ENCODE assay signal across 11 cellular contexts in genomic region chr6:33191383-33192104, GRCh38. TPM values are rescaled to one million over a fixed set of nuclear protein-coding genes. Genes with fewer than 3 reads are reported as not detected.
DNase-seq lines count a peak whose midpoint lies in the region; ATAC-seq, FAIRE-seq and TF ChIP-seq lines count a peak whose summit lies in the region.
"Had no signal": no experiment of that assay in that cellular context is flagged by ENCODE, and none has a peak within 500 bp of the region (broad histone marks: within the 10 kb centered on the region; RNA-seq: fewer than 3 reads in every experiment).

No MANE protein-coding gene starts in this region.

- peak overlapping the region; percentile 83 for H3K4me3 Mint-ChIP-seq in CD8-positive, alpha-beta T cell
- H3K4me3 Mint-ChIP-seq: activated naive CD8-positive, alpha-beta T cell treated with anti-CD3 and anti-CD28 coated beads, Interleukin-2, amount 10 ng/mL, durations not matched to agents 7 days and 5 days had no signal

- peaks cover 23% of the 10 kb centered on the region for H3K36me3 ChIP-seq in CD8-positive, alpha-beta T cell (ENCODE audit: insufficient read depth, low read length)
- peaks cover 19% of the 10 kb centered on the region for H3K36me3 ChIP-seq in SJCRH30
- peaks cover 19 to 26% of the 10 kb centered on the region in 2 experiments for H3K36me3 ChIP-seq in HepG2 (replicated peaks in 1 of 2; ENCODE audit: control insufficient read depth in 1 of 2, insufficient read depth in 2 of 2, low read length in 2 of 2)

- no peak for TF ChIP-seq POLR2A in HepG2 (IDR thresholded peaks at IDR 0.05; ENCODE audit: insufficient read depth in 1 of 2, low read depth in 2 of 2, low read length in 2 of 2)

- H3K27me3 ChIP-seq in CD8-positive, alpha-beta T cell (ENCODE audit: insufficient read depth, low read length): peaks cover 4% of the 10 kb centered on the region
- H3K27me3 ChIP-seq in SJCRH30: no peaks in the 10 kb centered on the region
- H3K27me3 ChIP-seq in HepG2 (ENCODE audit: control insufficient read depth in 1 of 2, insufficient read depth in 2 of 2, low read length in 2 of 2): peaks cover 0 to 15% of the 10 kb centered on the region in 2 experiments; a peak in 1 of 5 replicates
- H3K27me3 ChIP-seq: testis had no signal

- DNase-seq in CD8-positive, alpha-beta T cell: no peak
- peak; percentile 68 to 70 for DNase-seq in SJCRH30
- DNase-seq in HepG2 (ENCODE audit: low spot score): no peak
- DNase-seq in NCI-H2227 (lab: John Stamatoyannopoulos, UW; ENCODE audit: unreplicated experiment): no peak
- DNase-seq: activated naive CD8-positive, alpha-beta T cell treated with anti-CD3 and anti-CD28 coated beads, Interleukin-2, amount 10 ng/mL, durations not matched to agents 7 days and 5 days; cortex of kidney; mesenchymal stem cell; NCI-H2081 treated with DMSO at 0.1 percent for 48 hours; testis had no signal

- CTCF ChIA-PET in CD8-positive, alpha-beta T cell (lab: Charles Lee): interaction anchor here (1.0 kb wide), 1 partner anchor 29 kb away, joined by 3 read pairs; no protein-coding TSS in a partner anchor
- CTCF ChIA-PET in HepG2 (lab: Yijun Ruan, JAX; ENCODE audit: low intra/inter-chr PET ratio, low total read pairs): no interaction called here

- H3K4me2 ChIP-seq in HepG2 (ENCODE audit: low read depth, low read length): peak overlapping the region; percentile 66

- TF ChIP-seq EP300 in HepG2 (IDR thresholded peaks at IDR 0.05; ENCODE audit: low read depth in 2 of 2, low read length in 2 of 2) (no peak), HepG2 (CRISPR knock-in tag; IDR thresholded peaks at IDR 0.05; ENCODE audit: borderline replicate concordance) (no peak)

- no peaks in the 10 kb centered on the region; the same call in 1 of the 2 replicates for H4K20me1 ChIP-seq in HepG2 (ENCODE audit: insufficient read depth, low read length)

- peaks cover 14% of the 10 kb centered on the region for H3K4me1 ChIP-seq in CD8-positive, alpha-beta T cell (ENCODE audit: insufficient read depth, low read length)
- H3K4me1 ChIP-seq in SJCRH30 (peaks cover 18% of the 10 kb centered on the region), HepG2 (ENCODE audit: insufficient read depth, low read length) (peaks cover 32% of the 10 kb centered on the region)

- POLR2A ChIA-PET in CD8-positive, alpha-beta T cell (lab: Charles Lee): interaction anchor here (0.7 to 1.0 kb wide), 2 partner anchors 80 to 108 kb away, joined by 3 read pairs; partner anchors contain the start of genes RGL2, RPS18 and VPS52
- POLR2A ChIA-PET in HepG2 (lab: Yijun Ruan, JAX): interaction anchor here (0.8 to 1.6 kb wide), 2 partner anchors 8 to 17 kb away, joined by 4 to 5 read pairs; partner anchors contain the start of gene RING1

- in situ Hi-C loops in HepG2 (cut with HindIII; ENCODE audit: extremely low pct_ligation_motif_present, low pct_unique_long_range_greater_than_20kb): no loop called here

- H3K79me2 ChIP-seq in HepG2 (ENCODE audit: insufficient read depth, low read length): no peaks in the 10 kb centered on the region

- peaks cover 29% of the 10 kb centered on the region for H3K36me3 Mint-ChIP-seq in CD8-positive, alpha-beta T cell

- no peak for TF ChIP-seq RAD21 in HepG2 (CRISPR knock-in tag; IDR thresholded peaks at IDR 0.05)

- peaks cover 25% of the 10 kb centered on the region for H3K27me3 Mint-ChIP-seq in CD8-positive, alpha-beta T cell (ENCODE audit: low read depth)

- H3K9ac ChIP-seq in HepG2 (ENCODE audit: insufficient read depth, low read depth, low read length): no peak overlapping the region

- TF ChIP-seq CTCF in CD8-positive, alpha-beta T cell (IDR thresholded peaks at IDR 0.05): no peak
- TF ChIP-seq CTCF in HepG2 (CRISPR knock-in tag; IDR thresholded peaks at IDR 0.05): no peak

- 28% methylated on average over 8 of the region's 8 CpGs for WGBS in HepG2 (ENCODE audit: low lambda C conversion rate)

- intact Hi-C loops in CD8-positive, alpha-beta T cell (cut with DNase I, micrococcal nuclease): no loop called here
- intact Hi-C loops in HepG2 (cut with micrococcal nuclease; ENCODE audit: unreplicated experiment): no loop called here

- H3K9me3 Mint-ChIP-seq in CD8-positive, alpha-beta T cell: no peaks in the 10 kb centered on the region
- H3K9me3 Mint-ChIP-seq: activated naive CD8-positive, alpha-beta T cell treated with anti-CD3 and anti-CD28 coated beads, Interleukin-2, amount 10 ng/mL, durations not matched to agents 7 days and 5 days had no signal

- H3K4me1 Mint-ChIP-seq in CD8-positive, alpha-beta T cell (ENCODE audit: low read depth): peaks cover 24% of the 10 kb centered on the region

- no peak overlapping the region for H2AFZ ChIP-seq in HepG2 (ENCODE audit: low read length)

- peak overlapping the region; percentile 11 for H3K4me3 ChIP-seq in CD8-positive, alpha-beta T cell (ENCODE audit: low read depth, low read length)
- peak overlapping the region; percentile 14 for H3K4me3 ChIP-seq in SJCRH30
- no peak overlapping the region for H3K4me3 ChIP-seq in HepG2 (replicated peaks in 1 of 3; ENCODE audit: insufficient read depth in 1 of 3, low read depth in 2 of 3, low read length in 3 of 3)

- no peak overlapping the region for H3K27ac Mint-ChIP-seq in CD8-positive, alpha-beta T cell
- H3K27ac Mint-ChIP-seq: activated naive CD8-positive, alpha-beta T cell treated with anti-CD3 and anti-CD28 coated beads, Interleukin-2, amount 10 ng/mL, durations not matched to agents 7 days and 5 days had no signal

- no peaks in the 10 kb centered on the region for H3K9me3 ChIP-seq in CD8-positive, alpha-beta T cell (ENCODE audit: low read length)
- H3K9me3 ChIP-seq in SJCRH30 (replicated peaks) (no peaks in the 10 kb centered on the region), HepG2 (ENCODE audit: low read length) (no peaks in the 10 kb centered on the region)
- H3K9me3 ChIP-seq: testis had no signal

- BruUV-seq in HepG2 (replicated peaks; lab: Mats Ljungman, UMichigan): no TSS peak

- no peak for FAIRE-seq in HepG2 (lab: Jason Lieb, UNC)

- ATAC-seq in CD8-positive, alpha-beta T cell: no peak
- ATAC-seq in HepG2 (peak; percentile 64), GM21786 (IDR thresholded peaks at IDR 0.05; ENCODE audit: unreplicated experiment) (no peak), HG03378 (IDR thresholded peaks at IDR 0.05; ENCODE audit: unreplicated experiment) (no peak)

- H3K27ac ChIP-seq in CD8-positive, alpha-beta T cell (ENCODE audit: low read depth, low read length): no peak overlapping the region
- H3K27ac ChIP-seq in SJCRH30 (peak overlapping the region; percentile 8; the same call in 1 of the 2 replicates), HepG2 (ENCODE audit: extremely low read length, insufficient read depth, low read length) (no peak overlapping the region)
- H3K27ac ChIP-seq: testis had no signal

RNA-seq across cellular contexts. Expression of gene COL11A2, which starts 0.7 kb away (rescaled TPM):
- 1 to 10 TPM; 1.5 to 1.9 TPM for total RNA-seq in CD8-positive, alpha-beta T cell
- 3.8 and 4.0 TPM in 2 replicates for total RNA-seq in SJCRH30 (2014; rRNA removed; shearing (Covaris generic))
- 0.29 and 0.55 TPM in 2 replicates for total RNA-seq in HepG2 (2016; rRNA removed; fragmentation: Illumina TruSeq; extraction: Trizol)
- total RNA-seq in HepG2 (2016; cell fraction: cytosol; rRNA removed; fragmentation: Illumina TruSeq; extraction: Trizol; ENCODE audit: low read depth): 0.10 TPM in 1 of 2 replicates, not detected in the other
- 0.12 and 0.67 TPM in 2 replicates for total RNA-seq in HepG2 (2016; cell fraction: insoluble cytoplasmic fraction; rRNA removed; fragmentation: Illumina TruSeq; extraction: Trizol)
- total RNA-seq in HepG2 (2016; cell fraction: membrane; rRNA removed; fragmentation: Illumina TruSeq; extraction: Trizol): 0.45 TPM in 1 of 2 replicates, not detected in the other
- total RNA-seq in HepG2 (2016; cell fraction: nucleus; rRNA removed; fragmentation: Illumina TruSeq; extraction: Trizol): 1.0 and 1.1 TPM in 2 replicates
- polyA plus RNA-seq in HepG2 (2011; rRNA removed): 0.55 and 0.73 TPM in 2 replicates
- polyA plus RNA-seq in HepG2 (2011; cell fraction: cytosol; rRNA removed): 0.13 and 0.18 TPM in 2 replicates
- polyA plus RNA-seq in HepG2 (2011; cell fraction: nucleus; rRNA removed): 5.9 and 6.2 TPM in 2 replicates
- polyA plus RNA-seq in HepG2 (2012): 0.97 and 1.9 TPM in 2 replicates
- polyA plus RNA-seq in HepG2 (2016; cell fraction: cytosol; fragmentation: Illumina TruSeq; extraction: Trizol; ENCODE audit: low read depth): 0.21 and 0.24 TPM in 2 replicates
- 0.15 and 0.42 TPM in 2 replicates for polyA plus RNA-seq in HepG2 (2016; cell fraction: insoluble cytoplasmic fraction; fragmentation: Illumina TruSeq; extraction: Trizol; ENCODE audit: low read depth)
- 0.21 TPM in 2 replicates for polyA plus RNA-seq in HepG2 (2016; cell fraction: membrane; fragmentation: Illumina TruSeq; extraction: Trizol; ENCODE audit: low read depth)
- 3.7 and 4.5 TPM in 2 replicates for polyA plus RNA-seq in HepG2 (2016; cell fraction: nucleus; fragmentation: Illumina TruSeq; extraction: Trizol; ENCODE audit: insufficient read depth, low read depth)
- polyA minus RNA-seq in HepG2 (2011; rRNA and poly(A)+ RNA removed; ENCODE audit: low replicate concordance): 0.20 and 1.1 TPM in 2 replicates
- 0.44 TPM in 1 of 2 replicates, not detected in the other for polyA minus RNA-seq in HepG2 (2011; cell fraction: cytosol; rRNA and poly(A)+ RNA removed)
- polyA minus RNA-seq in HepG2 (2011; cell fraction: nucleus; rRNA and poly(A)+ RNA removed): 0.52 and 0.75 TPM in 2 replicates

RNA-seq across cellular contexts. Expression of gene RXRB, which starts 8.9 kb away (rescaled TPM):
- total RNA-seq in CD8-positive, alpha-beta T cell: 10 to 100 TPM; 39.2 to 40.0 TPM
- total RNA-seq in SJCRH30 (2014; rRNA removed; shearing (Covaris generic)): 24.4 and 25.9 TPM in 2 replicates
- total RNA-seq in HepG2 (2016; rRNA removed; fragmentation: Illumina TruSeq; extraction: Trizol): 21.2 and 26.7 TPM in 2 replicates
- 7.7 and 9.8 TPM in 2 replicates for total RNA-seq in HepG2 (2016; cell fraction: cytosol; rRNA removed; fragmentation: Illumina TruSeq; extraction: Trizol; ENCODE audit: low read depth)
- total RNA-seq in HepG2 (2016; cell fraction: insoluble cytoplasmic fraction; rRNA removed; fragmentation: Illumina TruSeq; extraction: Trizol): 20.4 and 25.8 TPM in 2 replicates
- total RNA-seq in HepG2 (2016; cell fraction: membrane; rRNA removed; fragmentation: Illumina TruSeq; extraction: Trizol): 11.0 and 11.2 TPM in 2 replicates
- 24.9 and 30.1 TPM in 2 replicates for total RNA-seq in HepG2 (2016; cell fraction: nucleus; rRNA removed; fragmentation: Illumina TruSeq; extraction: Trizol)
- 55.7 and 62.8 TPM in 2 replicates for polyA plus RNA-seq in HepG2 (2011; rRNA removed)
- 21.7 and 25.1 TPM in 2 replicates for polyA plus RNA-seq in HepG2 (2011; cell fraction: cytosol; rRNA removed)
- polyA plus RNA-seq in HepG2 (2011; cell fraction: nucleus; rRNA removed): 251 and 306 TPM in 2 replicates
- 33.2 and 34.8 TPM in 2 replicates for polyA plus RNA-seq in HepG2 (2012)
- 3.4 and 3.5 TPM in 2 replicates for polyA plus RNA-seq in HepG2 (2016; cell fraction: cytosol; fragmentation: Illumina TruSeq; extraction: Trizol; ENCODE audit: low read depth)
- 18.6 and 21.0 TPM in 2 replicates for polyA plus RNA-seq in HepG2 (2016; cell fraction: insoluble cytoplasmic fraction; fragmentation: Illumina TruSeq; extraction: Trizol; ENCODE audit: low read depth)
- 8.2 and 8.4 TPM in 2 replicates for polyA plus RNA-seq in HepG2 (2016; cell fraction: membrane; fragmentation: Illumina TruSeq; extraction: Trizol; ENCODE audit: low read depth)
- 78.6 and 88.5 TPM in 2 replicates for polyA plus RNA-seq in HepG2 (2016; cell fraction: nucleus; fragmentation: Illumina TruSeq; extraction: Trizol; ENCODE audit: insufficient read depth, low read depth)
- 62.6 and 66.8 TPM in 2 replicates for polyA minus RNA-seq in HepG2 (2011; rRNA and poly(A)+ RNA removed; ENCODE audit: low replicate concordance)
- 16.9 and 17.9 TPM in 2 replicates for polyA minus RNA-seq in HepG2 (2011; cell fraction: cytosol; rRNA and poly(A)+ RNA removed)
- 41.4 and 51.2 TPM in 2 replicates for polyA minus RNA-seq in HepG2 (2011; cell fraction: nucleus; rRNA and poly(A)+ RNA removed)

RNA-seq across cellular contexts. Expression of gene SLC39A7, which starts 9.1 kb away (rescaled TPM):
- total RNA-seq in CD8-positive, alpha-beta T cell: 10 to 100 TPM in 1 of 2 experiments, 1 to 10 TPM in 1; 9.7 to 11.0 TPM
- total RNA-seq in SJCRH30 (2014; rRNA removed; shearing (Covaris generic)): 71.8 and 75.1 TPM in 2 replicates
- 127 and 229 TPM in 2 replicates for total RNA-seq in HepG2 (2016; rRNA removed; fragmentation: Illumina TruSeq; extraction: Trizol)
- 25.4 and 28.2 TPM in 2 replicates for total RNA-seq in HepG2 (2016; cell fraction: cytosol; rRNA removed; fragmentation: Illumina TruSeq; extraction: Trizol; ENCODE audit: low read depth)
- total RNA-seq in HepG2 (2016; cell fraction: insoluble cytoplasmic fraction; rRNA removed; fragmentation: Illumina TruSeq; extraction: Trizol): 117 and 245 TPM in 2 replicates
- 69.2 and 73.5 TPM in 2 replicates for total RNA-seq in HepG2 (2016; cell fraction: membrane; rRNA removed; fragmentation: Illumina TruSeq; extraction: Trizol)
- 168 and 183 TPM in 2 replicates for total RNA-seq in HepG2 (2016; cell fraction: nucleus; rRNA removed; fragmentation: Illumina TruSeq; extraction: Trizol)
- 142 and 181 TPM in 2 replicates for polyA plus RNA-seq in HepG2 (2011; rRNA removed)
- 156 and 173 TPM in 2 replicates for polyA plus RNA-seq in HepG2 (2011; cell fraction: cytosol; rRNA removed)
- 155 and 160 TPM in 2 replicates for polyA plus RNA-seq in HepG2 (2011; cell fraction: nucleus; rRNA removed)
- polyA plus RNA-seq in HepG2 (2012): 179 and 194 TPM in 2 replicates
- polyA plus RNA-seq in HepG2 (2016; cell fraction: cytosol; fragmentation: Illumina TruSeq; extraction: Trizol; ENCODE audit: low read depth): 25.6 and 28.5 TPM in 2 replicates
- 134 and 143 TPM in 2 replicates for polyA plus RNA-seq in HepG2 (2016; cell fraction: insoluble cytoplasmic fraction; fragmentation: Illumina TruSeq; extraction: Trizol; ENCODE audit: low read depth)
- 52.6 and 58.2 TPM in 2 replicates for polyA plus RNA-seq in HepG2 (2016; cell fraction: membrane; fragmentation: Illumina TruSeq; extraction: Trizol; ENCODE audit: low read depth)
- 338 and 345 TPM in 2 replicates for polyA plus RNA-seq in HepG2 (2016; cell fraction: nucleus; fragmentation: Illumina TruSeq; extraction: Trizol; ENCODE audit: insufficient read depth, low read depth)
- polyA minus RNA-seq in HepG2 (2011; rRNA and poly(A)+ RNA removed; ENCODE audit: low replicate concordance): 85.7 and 161 TPM in 2 replicates
- 54.5 and 56.6 TPM in 2 replicates for polyA minus RNA-seq in HepG2 (2011; cell fraction: cytosol; rRNA and poly(A)+ RNA removed)
- 68.1 and 69.5 TPM in 2 replicates for polyA minus RNA-seq in HepG2 (2011; cell fraction: nucleus; rRNA and poly(A)+ RNA removed)

RNA-seq across cellular contexts. Expression of gene HSD17B8, which starts 12.9 kb away (rescaled TPM):
- 10 to 100 TPM in 1 of 2 experiments, 1 to 10 TPM in 1; 7.0 to 10.4 TPM for total RNA-seq in CD8-positive, alpha-beta T cell
- 1.0 and 1.5 TPM in 2 replicates for total RNA-seq in SJCRH30 (2014; rRNA removed; shearing (Covaris generic))
- 12.6 and 13.5 TPM in 2 replicates for total RNA-seq in HepG2 (2016; rRNA removed; fragmentation: Illumina TruSeq; extraction: Trizol)
- 2.7 and 4.8 TPM in 2 replicates for total RNA-seq in HepG2 (2016; cell fraction: cytosol; rRNA removed; fragmentation: Illumina TruSeq; extraction: Trizol; ENCODE audit: low read depth)
- 13.4 and 15.0 TPM in 2 replicates for total RNA-seq in HepG2 (2016; cell fraction: insoluble cytoplasmic fraction; rRNA removed; fragmentation: Illumina TruSeq; extraction: Trizol)
- 5.0 TPM in 2 replicates for total RNA-seq in HepG2 (2016; cell fraction: membrane; rRNA removed; fragmentation: Illumina TruSeq; extraction: Trizol)
- 6.0 and 8.0 TPM in 2 replicates for total RNA-seq in HepG2 (2016; cell fraction: nucleus; rRNA removed; fragmentation: Illumina TruSeq; extraction: Trizol)
- 20.1 and 21.6 TPM in 2 replicates for polyA plus RNA-seq in HepG2 (2011; rRNA removed)
- 25.2 and 35.5 TPM in 2 replicates for polyA plus RNA-seq in HepG2 (2011; cell fraction: cytosol; rRNA removed)
- 57.9 and 67.9 TPM in 2 replicates for polyA plus RNA-seq in HepG2 (2011; cell fraction: nucleus; rRNA removed)
- polyA plus RNA-seq in HepG2 (2012): 10.8 and 13.9 TPM in 2 replicates
- 3.8 and 4.0 TPM in 2 replicates for polyA plus RNA-seq in HepG2 (2016; cell fraction: cytosol; fragmentation: Illumina TruSeq; extraction: Trizol; ENCODE audit: low read depth)
- polyA plus RNA-seq in HepG2 (2016; cell fraction: insoluble cytoplasmic fraction; fragmentation: Illumina TruSeq; extraction: Trizol; ENCODE audit: low read depth): 14.2 and 14.6 TPM in 2 replicates
- 4.5 and 4.8 TPM in 2 replicates for polyA plus RNA-seq in HepG2 (2016; cell fraction: membrane; fragmentation: Illumina TruSeq; extraction: Trizol; ENCODE audit: low read depth)
- polyA plus RNA-seq in HepG2 (2016; cell fraction: nucleus; fragmentation: Illumina TruSeq; extraction: Trizol; ENCODE audit: insufficient read depth, low read depth): 12.8 and 15.0 TPM in 2 replicates
- polyA minus RNA-seq in HepG2 (2011; rRNA and poly(A)+ RNA removed; ENCODE audit: low replicate concordance): 12.8 and 27.4 TPM in 2 replicates
- polyA minus RNA-seq in HepG2 (2011; cell fraction: cytosol; rRNA and poly(A)+ RNA removed): 4.9 and 5.1 TPM in 2 replicates
- polyA minus RNA-seq in HepG2 (2011; cell fraction: nucleus; rRNA and poly(A)+ RNA removed): 4.2 and 5.5 TPM in 2 replicates

RNA-seq across cellular contexts. Expression of gene RING1, which starts 16.8 kb away (rescaled TPM):
- total RNA-seq in CD8-positive, alpha-beta T cell: 10 to 100 TPM; 29.1 to 29.5 TPM
- 14.9 and 16.4 TPM in 2 replicates for total RNA-seq in SJCRH30 (2014; rRNA removed; shearing (Covaris generic))
- total RNA-seq in HepG2 (2016; rRNA removed; fragmentation: Illumina TruSeq; extraction: Trizol): 19.8 and 23.9 TPM in 2 replicates
- 10.0 and 10.7 TPM in 2 replicates for total RNA-seq in HepG2 (2016; cell fraction: cytosol; rRNA removed; fragmentation: Illumina TruSeq; extraction: Trizol; ENCODE audit: low read depth)
- total RNA-seq in HepG2 (2016; cell fraction: insoluble cytoplasmic fraction; rRNA removed; fragmentation: Illumina TruSeq; extraction: Trizol): 18.4 and 25.4 TPM in 2 replicates
- 17.3 and 21.2 TPM in 2 replicates for total RNA-seq in HepG2 (2016; cell fraction: membrane; rRNA removed; fragmentation: Illumina TruSeq; extraction: Trizol)
- total RNA-seq in HepG2 (2016; cell fraction: nucleus; rRNA removed; fragmentation: Illumina TruSeq; extraction: Trizol): 12.2 and 16.1 TPM in 2 replicates
- 33.6 and 42.9 TPM in 2 replicates for polyA plus RNA-seq in HepG2 (2011; rRNA removed)
- polyA plus RNA-seq in HepG2 (2011; cell fraction: cytosol; rRNA removed): 23.2 and 29.0 TPM in 2 replicates
- 93.0 and 104 TPM in 2 replicates for polyA plus RNA-seq in HepG2 (2011; cell fraction: nucleus; rRNA removed)
- 32.2 and 34.6 TPM in 2 replicates for polyA plus RNA-seq in HepG2 (2012)
- polyA plus RNA-seq in HepG2 (2016; cell fraction: cytosol; fragmentation: Illumina TruSeq; extraction: Trizol; ENCODE audit: low read depth): 14.4 and 19.7 TPM in 2 replicates
- polyA plus RNA-seq in HepG2 (2016; cell fraction: insoluble cytoplasmic fraction; fragmentation: Illumina TruSeq; extraction: Trizol; ENCODE audit: low read depth): 31.5 and 40.1 TPM in 2 replicates
- polyA plus RNA-seq in HepG2 (2016; cell fraction: membrane; fragmentation: Illumina TruSeq; extraction: Trizol; ENCODE audit: low read depth): 23.8 and 28.0 TPM in 2 replicates
- polyA plus RNA-seq in HepG2 (2016; cell fraction: nucleus; fragmentation: Illumina TruSeq; extraction: Trizol; ENCODE audit: insufficient read depth, low read depth): 56.0 and 58.2 TPM in 2 replicates
- polyA minus RNA-seq in HepG2 (2011; rRNA and poly(A)+ RNA removed; ENCODE audit: low replicate concordance): 22.4 and 30.2 TPM in 2 replicates
- 10.9 and 13.5 TPM in 2 replicates for polyA minus RNA-seq in HepG2 (2011; cell fraction: cytosol; rRNA and poly(A)+ RNA removed)
- polyA minus RNA-seq in HepG2 (2011; cell fraction: nucleus; rRNA and poly(A)+ RNA removed): 8.4 and 9.9 TPM in 2 replicates

Comparison
In these comparisons a context has a peak if more than half of its experiments do, and no peak if none do; other contexts are left out.
1. DNase-seq: peak in SJCRH30 (2 of 2); none in CD8-positive, alpha-beta T cell (0 of 7), HepG2 (single experiment) and NCI-H2227 (single experiment).
2. H3K4me3 ChIP-seq: peak in CD8-positive, alpha-beta T cell (single experiment) and SJCRH30 (single experiment); none in HepG2 (0 of 3).